29 cellular contexts compared by ENCODE assay signal in the genomic region with DNA sequence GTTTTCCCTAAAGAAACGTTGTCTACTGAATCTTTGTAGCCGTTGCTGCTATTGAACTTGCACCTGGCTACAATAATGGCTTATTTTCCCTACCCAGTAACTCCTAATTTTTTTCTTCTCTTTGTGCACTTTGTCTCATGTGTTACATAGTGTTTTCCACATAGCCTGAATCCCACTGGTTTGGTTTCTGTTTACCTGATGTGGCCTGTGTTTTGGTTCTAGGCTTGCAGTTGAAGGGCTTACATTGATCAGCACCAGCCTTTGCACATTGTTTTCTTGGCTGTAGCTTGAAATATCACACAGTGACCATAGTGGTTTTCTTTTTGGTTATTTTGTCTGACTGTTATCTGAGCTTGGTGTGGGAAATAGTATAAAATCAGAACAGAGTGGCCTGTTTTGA.
"Had no signal": no experiment of that assay in that cellular context is flagged by ENCODE, and none has a peak within 500 bp of the region (broad histone marks: within the 10 kb centered on the region; RNA-seq: fewer than 3 reads in every experiment).

No MANE protein-coding gene starts in this region.

- H3K36me3 ChIP-seq: colonic mucosa had no signal

- H3K27me3 ChIP-seq: colonic mucosa, esophagus squamous epithelium, gastrocnemius medialis, heart right ventricle, left lung had no signal

- H3K4me3 Mint-ChIP-seq: dendritic cell treated with granulocyte-macrophage colony-stimulating factor and Interleukin-4, amounts not matched to agents 40 ng/mL and 50 ng/mL, for 4 days; effector memory CD8-positive, alpha-beta T cell; endodermal cell; mesothelial cell of epicardium; naive B cell had no signal

- DNase-seq: colonic mucosa; cortex of kidney; effector CD8-positive, alpha-beta T cell; effector memory CD8-positive, alpha-beta T cell; endodermal cell; erythroblast; esophagus squamous epithelium; foreskin fibroblast; foreskin melanocyte; gastrocnemius medialis; glutamatergic neuron; head of caudate nucleus; heart right ventricle; hippocampal formation; kidney; kidney glomerular epithelial cell; left colon; left lung; left ventricle myocardium superior; lower lobe of right lung; mesenchymal stem cell; mucosa of descending colon; naive B cell had no signal

- H3K9me3 Mint-ChIP-seq: dendritic cell treated with granulocyte-macrophage colony-stimulating factor and Interleukin-4, amounts not matched to agents 40 ng/mL and 50 ng/mL, for 4 days; effector memory CD8-positive, alpha-beta T cell; endodermal cell; mesothelial cell of epicardium; naive B cell had no signal

- ATAC-seq: effector memory CD8-positive, alpha-beta T cell; esophagus mucosa; gastrocnemius medialis; heart right ventricle; left colon; left lung; left ventricle myocardium superior; lower lobe of right lung; mucosa of descending colon had no signal

- H3K4me1 ChIP-seq: colonic mucosa, left lung, lower lobe of right lung had no signal

- H3K27ac Mint-ChIP-seq: dendritic cell treated with granulocyte-macrophage colony-stimulating factor and Interleukin-4, amounts not matched to agents 40 ng/mL and 50 ng/mL, for 4 days; endodermal cell; mesothelial cell of epicardium had no signal

- H3K27ac ChIP-seq: colonic mucosa, epithelial cell of prostate, esophagus squamous epithelium, gastrocnemius medialis, heart right ventricle, left lung, lower lobe of right lung had no signal

- FAIRE-seq: endometrium, islet of Langerhans, kidney had no signal

- H3K27me3 Mint-ChIP-seq: dendritic cell treated with granulocyte-macrophage colony-stimulating factor and Interleukin-4, amounts not matched to agents 40 ng/mL and 50 ng/mL, for 4 days; effector memory CD8-positive, alpha-beta T cell; naive B cell had no signal

- H3K9me3 ChIP-seq: colonic mucosa, esophagus squamous epithelium, gastrocnemius medialis, heart right ventricle, left lung, lower lobe of right lung, mucosa of descending colon had no signal

- H3K4me3 ChIP-seq: colonic mucosa, esophagus squamous epithelium, gastrocnemius medialis, heart right ventricle, left lung, lower lobe of right lung, mucosa of descending colon had no signal

- H3K4me1 Mint-ChIP-seq: mesothelial cell of epicardium had no signal
